Comparison of ENCODE assay signal across 19 cellular contexts in the genomic region with DNA sequence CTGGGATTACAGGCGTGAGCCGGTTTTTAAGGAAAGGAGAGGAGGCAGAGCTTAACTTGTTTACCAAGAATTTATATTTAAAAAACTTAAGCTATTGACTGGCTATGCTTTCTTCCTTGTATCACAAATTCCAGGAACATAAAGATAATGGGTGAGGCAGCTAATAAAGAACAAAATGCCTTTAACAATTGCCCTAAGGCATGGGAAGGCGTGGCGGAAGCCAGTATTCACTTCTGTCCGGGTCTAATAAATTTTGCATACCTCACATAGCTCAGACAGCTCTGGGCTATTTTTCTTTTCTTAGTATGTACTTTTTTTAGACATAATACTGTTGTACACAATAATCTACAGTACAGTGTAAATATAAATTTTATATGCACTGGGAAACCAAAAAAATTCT. TPM values are rescaled to one million over a fixed set of nuclear protein-coding genes. Genes with fewer than 3 reads are reported as not detected.
DNase-seq lines count a peak whose midpoint lies in the region; ATAC-seq and TF ChIP-seq lines count a peak whose summit lies in the region.
"Had no signal": no experiment of that assay in that cellular context is flagged by ENCODE, and none has a peak within 500 bp of the region (broad histone marks: within the 10 kb centered on the region; RNA-seq: fewer than 3 reads in every experiment).

No MANE protein-coding gene starts in this region.

- H3K27me3 ChIP-seq in HCT116 (ENCODE audit: insufficient read depth, low read length) (no peaks in the 10 kb centered on the region), aorta (ENCODE audit: control insufficient read depth in 1 of 2, insufficient read depth in 2 of 2, low read length in 1 of 2) (no peaks in the 10 kb centered on the region)
- H3K27me3 ChIP-seq: tibial nerve had no signal

- peak overlapping the region; percentile 50 for H3K4me3 Mint-ChIP-seq in activated CD4-positive, alpha-beta T cell treated with anti-CD3 and anti-CD28 coated beads, Interleukin-2, amount 10 ng/mL, durations not matched to agents 24 days and 14 days
- peak overlapping the region; percentile 92 for H3K4me3 Mint-ChIP-seq in central memory CD8-positive, alpha-beta T cell
- peak overlapping the region; percentile 29 for H3K4me3 Mint-ChIP-seq in neural crest cell

- no peak overlapping the region for H2AFZ ChIP-seq in HCT116 (ENCODE audit: low read depth, low read length, poor library complexity, severe bottlenecking)

- peaks cover 4% of the 10 kb centered on the region for H3K27me3 Mint-ChIP-seq in activated CD4-positive, alpha-beta T cell treated with anti-CD3 and anti-CD28 coated beads, Interleukin-2, amount 10 ng/mL, durations not matched to agents 24 days and 14 days
- no peaks in the 10 kb centered on the region for H3K27me3 Mint-ChIP-seq in central memory CD8-positive, alpha-beta T cell
- peaks cover 33% of the 10 kb centered on the region for H3K27me3 Mint-ChIP-seq in neural crest cell (ENCODE audit: low read depth)
- H3K27me3 Mint-ChIP-seq: stimulated activated memory B cell treated with anti-CD40 and anti-IgM and Interleukin-4, amounts not matched to agents 10 μg/mL and 1 μg/mL and 100 μg/mL, for 72 hours had no signal

- peaks cover 18% of the 10 kb centered on the region for H3K4me1 Mint-ChIP-seq in activated CD4-positive, alpha-beta T cell treated with anti-CD3 and anti-CD28 coated beads, Interleukin-2, amount 10 ng/mL, durations not matched to agents 24 days and 14 days
- peaks cover 17% of the 10 kb centered on the region for H3K4me1 Mint-ChIP-seq in central memory CD8-positive, alpha-beta T cell
- peaks cover 16% of the 10 kb centered on the region for H3K4me1 Mint-ChIP-seq in neural crest cell

- peak overlapping the region; percentile 82; the same call in 1 of the 2 replicates for H3K4me2 ChIP-seq in HCT116 (ENCODE audit: low read length)

- H3K79me2 ChIP-seq in HCT116 (ENCODE audit: insufficient read depth, low read length): peaks cover 17% of the 10 kb centered on the region

- H3K36me3 ChIP-seq in HCT116 (ENCODE audit: control insufficient read depth in 1 of 2, insufficient read depth in 2 of 2, low read length in 2 of 2) (no peaks in the 10 kb centered on the region), aorta (ENCODE audit: control insufficient read depth in 1 of 2, insufficient read depth in 2 of 2, low read length in 1 of 2) (no peaks in the 10 kb centered on the region)
- H3K36me3 ChIP-seq: lower lobe of right lung, tibial nerve had no signal

- POLR2A ChIA-PET in HCT116 (lab: Charles Lee): no interaction called here

- no peak for DNase-seq in activated CD4-positive, alpha-beta T cell treated with anti-CD3 and anti-CD28 coated beads, Interleukin-2, amount 10 ng/mL, durations not matched to agents 24 days and 14 days
- DNase-seq in activated CD4-positive, alpha-beta T cell treated with anti-CD3 and anti-CD28 coated beads for 4 hours: no peak
- DNase-seq in HCT116 (ENCODE audit: low read depth, low spot score) (no peak), neural crest cell (ENCODE audit: low read depth, low spot score) (no peak), aorta (no peak), Ammon's horn (ENCODE audit: low spot score) (no peak)
- no peak for DNase-seq in central memory CD8-positive, alpha-beta T cell (ENCODE audit: low spot score in 2 of 2)
- DNase-seq: activated CD8-positive, alpha-beta memory T cell treated with anti-CD3 and anti-CD28 coated beads, Interleukin-2, amount 50 U/mL, for 48 hours; C1 segment of cervical spinal cord; effector CD4-positive, alpha-beta T cell; lower lobe of right lung; NCI-H2029 treated with DMSO at 0.1 percent for 48 hours; NCI-H510A; retina; Right ventricle myocardium superior had no signal

- H3K4me3 ChIP-seq in HCT116 (replicated peaks in 1 of 2; ENCODE audit: low read depth in 1 of 2, low read length in 2 of 2) (no peak overlapping the region; a peak in 1 of 4 replicates), aorta (ENCODE audit: low read length in 2 of 2) (no peak overlapping the region)

- no peak for TF ChIP-seq POLR2A in HCT116 (IDR thresholded peaks at IDR 0.05; ENCODE audit: borderline replicate concordance, extremely low read depth, insufficient read depth, insufficient read length)

- no peaks in the 10 kb centered on the region for H3K9me3 ChIP-seq in HCT116 (ENCODE audit: control insufficient read depth in 1 of 2, insufficient read depth in 1 of 2, low read depth in 1 of 2, low read length in 2 of 2)
- H3K9me3 ChIP-seq in aorta (ENCODE audit: control insufficient read depth, low read length): no peaks in the 10 kb centered on the region
- H3K9me3 ChIP-seq: lower lobe of right lung, tibial nerve had no signal

- H3K9me2 ChIP-seq in HCT116 (ENCODE audit: insufficient read depth): no peaks in the 10 kb centered on the region

- intact Hi-C loops in activated CD4-positive, alpha-beta T cell treated with anti-CD3 and anti-CD28 coated beads, Interleukin-2, amount 10 ng/mL, durations not matched to agents 24 days and 14 days (cut with micrococcal nuclease): loop anchor here (2.0 to 10.0 kb wide), 2 partner anchors 173 to 379 kb away; a partner anchor contains a TSS
- intact Hi-C loops in HCT116 (cut with micrococcal nuclease): no loop called here
- intact Hi-C loops in aorta (cut with DNase I): loop anchor here in 1 of 2 donors (5.0 to 10.0 kb wide), 3 partner anchors 37 to 147 kb away; no protein-coding TSS in a partner anchor

- RAD21 ChIA-PET in HCT116 (lab: Charles Lee; ENCODE audit: low non-redundant PET in 1 of 2, low total read pairs in 2 of 2, uncharacterized antibody in 2 of 2, unreplicated experiment in 2 of 2): no interaction called here

- H3K27ac ChIP-seq in HCT116 (ENCODE audit: low read depth, low read length) (no peak overlapping the region), aorta (ENCODE audit: low read depth in 1 of 2, low read length in 2 of 2) (no peak overlapping the region)

- H3K9ac ChIP-seq in HCT116 (ENCODE audit: low read length): no peak overlapping the region

- H3K9me3 Mint-ChIP-seq in activated CD4-positive, alpha-beta T cell treated with anti-CD3 and anti-CD28 coated beads, Interleukin-2, amount 10 ng/mL, durations not matched to agents 24 days and 14 days: no peaks in the 10 kb centered on the region
- no peaks in the 10 kb centered on the region for H3K9me3 Mint-ChIP-seq in central memory CD8-positive, alpha-beta T cell
- no peaks in the 10 kb centered on the region for H3K9me3 Mint-ChIP-seq in neural crest cell
- H3K9me3 Mint-ChIP-seq: stimulated activated memory B cell treated with anti-CD40 and anti-IgM and Interleukin-4, amounts not matched to agents 10 μg/mL and 1 μg/mL and 100 μg/mL, for 72 hours had no signal

- no TSS peak for BruUV-seq in HCT116 (replicated peaks; lab: Mats Ljungman, UMichigan)

- CTCF ChIA-PET in HCT116 (lab: Charles Lee): no interaction called here

- no peaks in the 10 kb centered on the region for H3K4me1 ChIP-seq in HCT116 (ENCODE audit: control insufficient read depth in 1 of 2, insufficient read depth in 2 of 2, low read length in 2 of 2)
- peaks cover 0 to 2% of the 10 kb centered on the region in 2 donors for H3K4me1 ChIP-seq in aorta (ENCODE audit: control insufficient read depth in 1 of 2, insufficient read depth in 2 of 2, low read length in 2 of 2)

- peaks cover 5% of the 10 kb centered on the region for H3K36me3 Mint-ChIP-seq in activated CD4-positive, alpha-beta T cell treated with anti-CD3 and anti-CD28 coated beads, Interleukin-2, amount 10 ng/mL, durations not matched to agents 24 days and 14 days (ENCODE audit: low read depth)
- H3K36me3 Mint-ChIP-seq in central memory CD8-positive, alpha-beta T cell (ENCODE audit: insufficient read depth): peaks cover 16% of the 10 kb centered on the region
- H3K36me3 Mint-ChIP-seq in neural crest cell (ENCODE audit: low read depth): peaks cover 13% of the 10 kb centered on the region
- H3K36me3 Mint-ChIP-seq: stimulated activated memory B cell treated with anti-CD40 and anti-IgM and Interleukin-4, amounts not matched to agents 10 μg/mL and 1 μg/mL and 100 μg/mL, for 72 hours had no signal

- no peaks in the 10 kb centered on the region for H4K20me1 ChIP-seq in HCT116 (ENCODE audit: insufficient read depth)

- TF ChIP-seq CTCF in HCT116 (IDR thresholded peaks at IDR 0.05 in 2 of 3, conservative IDR thresholded peaks at IDR 0.05 in 1 of 3; ENCODE audit: borderline replicate concordance in 1 of 3, insufficient read depth in 1 of 3, low read depth in 2 of 3, low read length in 2 of 3) (no peak), neural crest cell (conservative IDR thresholded peaks at IDR 0.05) (no peak)

- 54 to 58% methylated on average over 5 of the region's 5 CpGs for WGBS in aorta, 2 donors

- no peak for TF ChIP-seq RAD21 in HCT116 (IDR thresholded peaks at IDR 0.05; ENCODE audit: low read depth)

- no peak overlapping the region for H3K27ac Mint-ChIP-seq in activated CD4-positive, alpha-beta T cell treated with anti-CD3 and anti-CD28 coated beads, Interleukin-2, amount 10 ng/mL, durations not matched to agents 24 days and 14 days
- H3K27ac Mint-ChIP-seq in central memory CD8-positive, alpha-beta T cell (ENCODE audit: low read depth): no peak overlapping the region
- H3K27ac Mint-ChIP-seq in neural crest cell (ENCODE audit: unreplicated experiment): no peak overlapping the region

- ATAC-seq in HCT116: no peak
- no peak for ATAC-seq in central memory CD8-positive, alpha-beta T cell (replicated peaks; ENCODE audit: extremely low read depth, poor library complexity, severe bottlenecking)
- no peak for ATAC-seq in aorta (ENCODE audit: low FRiP score)
- no peak for ATAC-seq in HG02571 (IDR thresholded peaks at IDR 0.05; ENCODE audit: unreplicated experiment)
- ATAC-seq: activated CD4-positive, CD25-positive, alpha-beta regulatory T cell treated with anti-CD3 and anti-CD28 coated beads, Interleukin-2, amount 50 U/mL, for 24 hours; stimulated activated memory B cell treated with anti-CD40 and anti-IgM and Interleukin-4, amounts not matched to agents 10 μg/mL and 1 μg/mL and 100 μg/mL, for 72 hours had no signal

TF ChIP-seq in HCT116, 20 proteins besides CTCF, POLR2A, EP300 and RAD21 (continues in another document):
- no peak for TF ChIP-seq CEBPB (IDR thresholded peaks at IDR 0.05; ENCODE audit: low read depth)
- TF ChIP-seq, protein P1, sequence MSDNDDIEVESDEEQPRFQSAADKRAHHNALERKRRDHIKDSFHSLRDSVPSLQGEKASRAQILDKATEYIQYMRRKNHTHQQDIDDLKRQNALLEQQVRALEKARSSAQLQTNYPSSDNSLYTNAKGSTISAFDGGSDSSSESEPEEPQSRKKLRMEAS (IDR thresholded peaks at IDR 0.05): no peak
- TF ChIP-seq JUND (IDR thresholded peaks at IDR 0.05): no peak
- TF ChIP-seq ELF1 (IDR thresholded peaks at IDR 0.05; ENCODE audit: borderline replicate concordance, low read depth): no peak
- no peak for TF ChIP-seq TCF7L2 (IDR thresholded peaks at IDR 0.05; ENCODE audit: borderline replicate concordance, extremely low read depth, insufficient read depth, insufficient read length)

RNA-seq across cellular contexts. Expression of a gene that starts 1.0 kb away (rescaled TPM):
- 31.6 and 37.7 TPM in 2 replicates for total RNA-seq in activated CD4-positive, alpha-beta T cell treated with anti-CD3 and anti-CD28 coated beads, Interleukin-2, amount 10 ng/mL, durations not matched to agents 24 days and 14 days
- total RNA-seq in HCT116 (2021; ENCODE audit: unreplicated experiment) (25.7 TPM), neural crest cell (49.7 and 50.5 TPM in 2 replicates), aorta (10 to 100 TPM; 13.0 to 18.3 TPM)
- polyA plus RNA-seq in HCT116 (2012): 8.1 and 11.7 TPM in 2 replicates
- 1 to 10 TPM; 6.5 to 7.5 TPM for polyA plus RNA-seq in aorta

Comparison
In these comparisons a context has a peak if more than half of its experiments do, and no peak if none do; other contexts are left out.
1. H3K4me3 Mint-ChIP-seq: peak in every context shown above with its lines; median percentile 92 in central memory CD8-positive, alpha-beta T cell; 50 in activated CD4-positive, alpha-beta T cell treated with anti-CD3 and anti-CD28 coated beads, Interleukin-2, amount 10 ng/mL, durations not matched to agents 24 days and 14 days; 29 in neural crest cell.